ENCODE assay signal across 8 cellular contexts in the genomic region with DNA sequence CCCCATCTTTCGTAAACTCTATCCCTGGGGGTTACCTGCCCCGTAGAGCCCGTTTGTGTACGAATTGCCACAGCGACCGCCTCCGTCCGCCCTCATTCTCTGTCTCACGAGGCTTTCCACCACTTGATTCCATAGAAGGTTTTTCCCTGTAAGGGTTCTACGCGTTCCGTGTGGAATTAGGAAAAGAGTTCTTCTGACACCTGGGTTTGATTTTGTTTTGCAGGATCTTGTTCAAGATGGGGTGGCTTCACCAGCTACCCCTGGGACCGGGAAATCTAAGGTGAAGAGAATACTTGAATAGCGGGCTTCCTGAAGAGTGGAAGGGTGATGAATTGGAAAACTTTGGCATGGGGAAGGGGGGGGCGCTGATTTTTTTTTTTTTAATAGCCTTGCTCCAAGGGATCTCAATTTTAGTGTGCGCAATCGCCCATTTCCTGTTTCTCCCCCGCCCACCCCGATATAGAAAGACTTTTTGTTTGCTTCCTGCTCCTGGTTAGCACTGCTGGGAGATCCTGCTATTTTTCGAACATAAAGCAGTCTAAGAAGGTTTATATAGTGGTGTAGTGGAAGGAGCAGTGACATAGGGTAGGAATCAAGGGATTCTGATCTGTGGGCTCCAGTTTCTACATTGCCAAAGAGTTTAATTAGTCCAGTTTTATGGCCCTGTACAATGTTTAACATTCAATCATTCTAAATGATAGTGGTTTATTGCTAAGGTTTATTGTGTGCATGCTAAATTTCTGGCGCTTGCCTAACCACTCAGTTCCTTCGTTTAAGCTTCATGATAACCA. TPM values are rescaled to one million over a fixed set of nuclear protein-coding genes. Genes with fewer than 3 reads are reported as not detected.
DNase-seq lines count a peak whose midpoint lies in the region; ATAC-seq and TF ChIP-seq lines count a peak whose summit lies in the region.

No MANE protein-coding gene starts in this region.

- TF ChIP-seq CTCF in testis (IDR thresholded peaks at IDR 0.05) = no peak

- peak overlapping the region; percentile 76 for H2AFZ ChIP-seq in Karpas-422 (ENCODE audit: low read length)

- peak overlapping the region; percentile 97 for H3K27ac Mint-ChIP-seq in T-helper 2 cell treated with Interferon-gamma antibody and Interleukin-4, amounts not matched to agents 5 μg/mL and 100 μg/mL, for 36 hours
- peak overlapping the region; percentile 95 for H3K27ac Mint-ChIP-seq in memory B cell

- peaks cover 29% of the 10 kb centered on the region for H3K4me1 Mint-ChIP-seq in T-helper 2 cell treated with Interferon-gamma antibody and Interleukin-4, amounts not matched to agents 5 μg/mL and 100 μg/mL, for 36 hours (ENCODE audit: low read depth)
- H3K4me1 Mint-ChIP-seq in memory B cell = peaks cover 23% of the 10 kb centered on the region

- H3K4me3 ChIP-seq in GM08714 (ENCODE audit: low read length) (peak overlapping the region; percentile 99), Karpas-422 (ENCODE audit: low read length) (peak overlapping the region; percentile 95), duodenal mucosa (ENCODE audit: low read depth in 1 of 2, low read length in 2 of 2) (peak overlapping the region; percentile 90), testis (peak overlapping the region; percentile 81 to 94)

- no peaks in the 10 kb centered on the region for H3K27me3 Mint-ChIP-seq in T-helper 2 cell treated with Interferon-gamma antibody and Interleukin-4, amounts not matched to agents 5 μg/mL and 100 μg/mL, for 36 hours (ENCODE audit: low read depth)
- H3K27me3 Mint-ChIP-seq in memory B cell = no peaks in the 10 kb centered on the region

- intact Hi-C loops in testis (cut with DNase I; ENCODE audit: low total_unique reads) = no loop called here

- peak overlapping the region; percentile 93 for H3K9ac ChIP-seq in Karpas-422 (ENCODE audit: low read length)
- peak overlapping the region; percentile 84 to 96 for H3K9ac ChIP-seq in duodenal mucosa (ENCODE audit: low read depth in 1 of 2, low read length in 2 of 2)

- peak overlapping the region; percentile 79 for H3K4me2 ChIP-seq in Karpas-422 (ENCODE audit: low read depth, low read length, poor library complexity, severe bottlenecking)

- no peaks in the 10 kb centered on the region for H4K20me1 ChIP-seq in Karpas-422 (ENCODE audit: insufficient read depth, low read depth, low read length)

- peaks cover 22% of the 10 kb centered on the region for H3K4me1 ChIP-seq in Karpas-422 (ENCODE audit: low read length)
- H3K4me1 ChIP-seq in duodenal mucosa (ENCODE audit: control insufficient read depth in 1 of 2, insufficient read depth in 2 of 2, low read length in 2 of 2) = peaks cover 18 to 24% of the 10 kb centered on the region in 2 donors
- H3K4me1 ChIP-seq in testis = no peaks in the 10 kb centered on the region

- H3K79me2 ChIP-seq in Karpas-422 (ENCODE audit: low read length) = peaks cover 27% of the 10 kb centered on the region

- no peaks in the 10 kb centered on the region for H3K9me3 ChIP-seq in Karpas-422 (ENCODE audit: low read length)
- no peaks in the 10 kb centered on the region for H3K9me3 ChIP-seq in duodenal mucosa (ENCODE audit: control insufficient read depth in 1 of 2, low read length in 2 of 2)
- H3K9me3 ChIP-seq in testis = no peaks in the 10 kb centered on the region

- WGBS in testis, 2 donors = 3 to 6% methylated on average over 13 to 22 of the region's 22 CpGs

- H3K9me2 ChIP-seq in Karpas-422 (replicated peaks; ENCODE audit: insufficient read depth, low read length) = no peaks in the 10 kb centered on the region

- ATAC-seq in GM21619 (IDR thresholded peaks at IDR 0.05; ENCODE audit: unreplicated experiment) = peak; percentile 35
- ATAC-seq in memory B cell (ENCODE audit: low read depth) = peak; percentile 46

- H3K9me3 Mint-ChIP-seq in T-helper 2 cell treated with Interferon-gamma antibody and Interleukin-4, amounts not matched to agents 5 μg/mL and 100 μg/mL, for 36 hours = peaks cover 2% of the 10 kb centered on the region
- no peaks in the 10 kb centered on the region for H3K9me3 Mint-ChIP-seq in memory B cell

- peak overlapping the region; percentile 97 for H3K4me3 Mint-ChIP-seq in T-helper 2 cell treated with Interferon-gamma antibody and Interleukin-4, amounts not matched to agents 5 μg/mL and 100 μg/mL, for 36 hours
- peak overlapping the region; percentile 97 for H3K4me3 Mint-ChIP-seq in memory B cell

- H3K27me3 ChIP-seq in Karpas-422 (ENCODE audit: low read length) = no peaks in the 10 kb centered on the region
- H3K27me3 ChIP-seq in duodenal mucosa (ENCODE audit: control insufficient read depth in 1 of 2, insufficient read depth in 2 of 2, low read length in 2 of 2) = no peaks in the 10 kb centered on the region
- no peaks in the 10 kb centered on the region for H3K27me3 ChIP-seq in testis

- DNase-seq in Karpas-422 (peak; percentile 53), memory B cell (ENCODE audit: low spot score in 2 of 2) (peak in 1 of 2 donors; percentile 14), testis (peak; percentile 26)
- DNase-seq in T-helper 2 cell treated with Interferon-gamma antibody and Interleukin-4, amounts not matched to agents 5 μg/mL and 100 μg/mL, for 36 hours (ENCODE audit: low spot score) = peak; percentile 15
- DNase-seq in activated CD8-positive, alpha-beta memory T cell treated with anti-CD3 and anti-CD28 coated beads, Interleukin-2, amount 50 U/mL, for 48 hours = no peak

- peaks cover 30% of the 10 kb centered on the region for H3K36me3 Mint-ChIP-seq in T-helper 2 cell treated with Interferon-gamma antibody and Interleukin-4, amounts not matched to agents 5 μg/mL and 100 μg/mL, for 36 hours (ENCODE audit: low read depth)
- H3K36me3 Mint-ChIP-seq in memory B cell = peaks cover 12% of the 10 kb centered on the region

- H3K27ac ChIP-seq in Karpas-422 (ENCODE audit: low read length) (peak overlapping the region; percentile 59), duodenal mucosa (ENCODE audit: low read depth, low read length) (peak overlapping the region; percentile 90), testis (peak overlapping the region; percentile 89)

- TF ChIP-seq POLR2A in testis (IDR thresholded peaks at IDR 0.05) = no peak

- H3K36me3 ChIP-seq in Karpas-422 (ENCODE audit: insufficient read depth, low read length) (peaks cover 17% of the 10 kb centered on the region), duodenal mucosa (ENCODE audit: control insufficient read depth in 1 of 2, insufficient read depth in 2 of 2, low read length in 2 of 2) (peaks cover 5 to 25% of the 10 kb centered on the region in 2 donors), testis (ENCODE audit: low read depth, missing control alignments) (no peaks in the 10 kb centered on the region)

RNA-seq across cellular contexts. Expression of a gene that starts 0.6 kb away (rescaled TPM):
- 18.8 and 22.0 TPM in 2 replicates for total RNA-seq in Karpas-422 (2014; rRNA removed; shearing (Covaris generic); ENCODE audit: low replicate concordance)
- 10 to 100 TPM; 42.2 to 59.6 TPM for total RNA-seq in testis
- polyA plus RNA-seq in testis (ENCODE audit: insufficient read depth, low read depth, low replicate concordance) = 5.8 TPM
